Comparison of ENCODE assay signal across 1 cellular context in the genomic region with DNA sequence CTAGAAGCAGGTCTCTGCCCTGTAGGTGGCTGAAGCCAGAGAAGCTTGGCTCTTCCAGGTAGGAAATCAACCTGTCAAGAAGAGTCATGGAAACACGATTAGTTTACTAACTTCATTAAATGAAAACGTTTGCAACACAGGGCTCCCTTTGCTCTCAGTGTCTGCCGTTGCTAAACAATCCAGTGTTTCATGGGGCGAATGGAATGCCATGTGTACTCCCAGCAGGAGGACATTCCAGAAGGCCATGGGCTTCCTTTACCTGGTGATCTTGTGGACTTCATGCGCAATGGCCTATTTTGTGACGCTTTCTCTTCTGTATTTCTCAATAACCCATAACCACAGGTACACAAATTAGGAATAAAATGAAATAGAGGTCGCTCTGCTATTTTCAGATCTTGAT.
A peak's percentile ranks its signal among the peaks of the same experiment; 100 is the strongest.
TF ChIP-seq lines count a peak whose summit lies in the region.

No MANE protein-coding gene starts in this region.

TF ChIP-seq in Ishikawa, 13 proteins besides CTCF, POLR2A, EP300 and RAD21 (continued from another document):
- TF ChIP-seq, protein P1, sequence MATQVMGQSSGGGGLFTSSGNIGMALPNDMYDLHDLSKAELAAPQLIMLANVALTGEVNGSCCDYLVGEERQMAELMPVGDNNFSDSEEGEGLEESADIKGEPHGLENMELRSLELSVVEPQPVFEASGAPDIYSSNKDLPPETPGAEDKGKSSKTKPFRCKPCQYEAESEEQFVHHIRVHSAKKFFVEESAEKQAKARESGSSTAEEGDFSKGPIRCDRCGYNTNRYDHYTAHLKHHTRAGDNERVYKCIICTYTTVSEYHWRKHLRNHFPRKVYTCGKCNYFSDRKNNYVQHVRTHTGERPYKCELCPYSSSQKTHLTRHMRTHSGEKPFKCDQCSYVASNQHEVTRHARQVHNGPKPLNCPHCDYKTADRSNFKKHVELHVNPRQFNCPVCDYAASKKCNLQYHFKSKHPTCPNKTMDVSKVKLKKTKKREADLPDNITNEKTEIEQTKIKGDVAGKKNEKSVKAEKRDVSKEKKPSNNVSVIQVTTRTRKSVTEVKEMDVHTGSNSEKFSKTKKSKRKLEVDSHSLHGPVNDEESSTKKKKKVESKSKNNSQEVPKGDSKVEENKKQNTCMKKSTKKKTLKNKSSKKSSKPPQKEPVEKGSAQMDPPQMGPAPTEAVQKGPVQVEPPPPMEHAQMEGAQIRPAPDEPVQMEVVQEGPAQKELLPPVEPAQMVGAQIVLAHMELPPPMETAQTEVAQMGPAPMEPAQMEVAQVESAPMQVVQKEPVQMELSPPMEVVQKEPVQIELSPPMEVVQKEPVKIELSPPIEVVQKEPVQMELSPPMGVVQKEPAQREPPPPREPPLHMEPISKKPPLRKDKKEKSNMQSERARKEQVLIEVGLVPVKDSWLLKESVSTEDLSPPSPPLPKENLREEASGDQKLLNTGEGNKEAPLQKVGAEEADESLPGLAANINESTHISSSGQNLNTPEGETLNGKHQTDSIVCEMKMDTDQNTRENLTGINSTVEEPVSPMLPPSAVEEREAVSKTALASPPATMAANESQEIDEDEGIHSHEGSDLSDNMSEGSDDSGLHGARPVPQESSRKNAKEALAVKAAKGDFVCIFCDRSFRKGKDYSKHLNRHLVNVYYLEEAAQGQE (IDR thresholded peaks at IDR 0.05; ENCODE audit: low read depth): no peak
- TF ChIP-seq, protein P2, sequence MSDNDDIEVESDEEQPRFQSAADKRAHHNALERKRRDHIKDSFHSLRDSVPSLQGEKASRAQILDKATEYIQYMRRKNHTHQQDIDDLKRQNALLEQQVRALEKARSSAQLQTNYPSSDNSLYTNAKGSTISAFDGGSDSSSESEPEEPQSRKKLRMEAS (IDR thresholded peaks at IDR 0.05): peak; percentile 86
- 0 out of 2 replicates have a peak, but pooled peaks have one; percentile 21 for TF ChIP-seq YY1 (IDR thresholded peaks at IDR 0.05; ENCODE audit: low read depth)
- TF ChIP-seq CEBPB (IDR thresholded peaks at IDR 0.05): peak; percentile 67; the same call in 1 of the 2 replicates
- no peak for TF ChIP-seq TAF1 (IDR thresholded peaks at IDR 0.05; ENCODE audit: low read depth)
- no peak for TF ChIP-seq ZBTB7A (IDR thresholded peaks at IDR 0.05; ENCODE audit: low read depth)
- peak; percentile 52; the same call in 1 of the 2 replicates for TF ChIP-seq TCF12 (IDR thresholded peaks at IDR 0.05; ENCODE audit: low read depth)
- no peak for TF ChIP-seq FOXM1 (IDR thresholded peaks at IDR 0.05; ENCODE audit: borderline replicate concordance, low read depth)
